11 cellular contexts compared by ENCODE assay signal in genomic region chr1:19287436-19288185, GRCh38. TPM values are rescaled to one million over a fixed set of nuclear protein-coding genes. Genes with fewer than 3 reads are reported as not detected.
DNase-seq lines count a peak whose midpoint lies in the region; ATAC-seq and TF ChIP-seq lines count a peak whose summit lies in the region.
"Had no signal": no experiment of that assay in that cellular context is flagged by ENCODE, and none has a peak within 500 bp of the region (broad histone marks: within the 10 kb centered on the region; RNA-seq: fewer than 3 reads in every experiment).

No MANE protein-coding gene starts in this region.

- DNase-seq in COLO668 (lab: John Stamatoyannopoulos, UW; ENCODE audit: unreplicated experiment) (peak; percentile 80), body of pancreas (peak; percentile 57 to 76 (median 64)), naive B cell (no peak), superior temporal gyrus (ENCODE audit: extremely low spot score) (no peak), G401 (ENCODE audit: low spot score) (no peak)
- DNase-seq: NCI-H187; stimulated activated CD4-positive, alpha-beta T cell treated with anti-CD3 and anti-CD28 coated beads, Interleukin-4, amount 100 ng/mL, for 24 hours had no signal

- peak in 1 of 3 donors; percentile 11 for TF ChIP-seq POLR2A in body of pancreas (IDR thresholded peaks at IDR 0.05)

- H3K27me3 ChIP-seq in BLaER1 (peaks cover 6% of the 10 kb centered on the region; the same call in 1 of the 2 replicates), body of pancreas (no peaks in the 10 kb centered on the region)
- H3K27me3 ChIP-seq: esophagus muscularis mucosa had no signal

- TF ChIP-seq CTCF in body of pancreas (IDR thresholded peaks at IDR 0.05) = no peak

- in situ Hi-C loops in G401 (cut with HindIII; ENCODE audit: low sequenced_read_pairs) = no loop called here

- H3K4me3 Mint-ChIP-seq in naive B cell = peak overlapping the region in 7 of 8 donors; percentile 74 to 89 (median 80)

- peaks cover 7 to 8% of the 10 kb centered on the region in 2 donors for H3K36me3 Mint-ChIP-seq in naive B cell

- H3K27ac ChIP-seq in BLaER1 = no peak overlapping the region
- peak overlapping the region; percentile 73 to 89 (median 79) for H3K27ac ChIP-seq in body of pancreas
- H3K27ac ChIP-seq: cardiac muscle cell, esophagus muscularis mucosa had no signal

- H3K4me1 ChIP-seq in BLaER1 = peaks cover 10% of the 10 kb centered on the region
- peaks cover 45% of the 10 kb centered on the region for H3K4me1 ChIP-seq in body of pancreas

- WGBS in body of pancreas, 2 donors = 19 to 38% methylated on average over 11 to 12 of the region's 13 CpGs

- no peaks in the 10 kb centered on the region for H4K20me1 ChIP-seq in BLaER1

- H3K9me3 Mint-ChIP-seq in naive B cell = peaks cover 0 to 8% (median 0%) of the 10 kb centered on the region in 7 donors

- peak overlapping the region; percentile 85 for H3K4me2 ChIP-seq in BLaER1

- H3K4me3 ChIP-seq in BLaER1 (no peak overlapping the region), body of pancreas (peak overlapping the region; percentile 16 to 38)
- H3K4me3 ChIP-seq: cardiac muscle cell had no signal

- intact Hi-C loops in body of pancreas (cut with DNase I) = no loop called here

- peak overlapping the region in 2 of 6 donors; percentile 9 to 43 for H3K27ac Mint-ChIP-seq in naive B cell

- no peak overlapping the region for H3K9ac ChIP-seq in BLaER1

- H3K36me3 ChIP-seq in BLaER1 (peaks cover 5% of the 10 kb centered on the region; the same call in 1 of the 2 replicates), body of pancreas (replicated peaks in 1 of 2; ENCODE audit: insufficient read depth in 1 of 2, low read depth in 2 of 2) (peaks cover 0 to 2% of the 10 kb centered on the region in 2 donors)
- H3K36me3 ChIP-seq: cardiac muscle cell had no signal

- H3K4me1 Mint-ChIP-seq in naive B cell = peaks cover 4 to 13% (median 10%) of the 10 kb centered on the region in 3 donors

- peak; percentile 34 for ATAC-seq in body of pancreas
- no peak for ATAC-seq in naive B cell (ENCODE audit: low read depth in 2 of 2)
- ATAC-seq in GM21381 (IDR thresholded peaks at IDR 0.05; ENCODE audit: unreplicated experiment) = no peak

- H3K9me3 ChIP-seq in BLaER1 (peaks cover 10% of the 10 kb centered on the region), body of pancreas (no peaks in the 10 kb centered on the region)

- peaks cover 8 to 23% (median 18%) of the 10 kb centered on the region in 3 donors for H3K27me3 Mint-ChIP-seq in naive B cell

RNA-seq across cellular contexts. Expression of gene AKR7A3, which starts 1.0 kb away (rescaled TPM):
- 100 to 1,000 TPM in 1 of 2 donors, 10 to 100 TPM in 1; 57.4 to 479 TPM for total RNA-seq in body of pancreas
- under 1 TPM in 1 of 6 donors, not detected in 5; 0.21 TPM for polyA plus RNA-seq in naive B cell (ENCODE audit: low read depth in 6 of 6)
- not detected in 2 replicates for total RNA-seq in G401 (2014; rRNA removed; shearing (Covaris generic))

RNA-seq across cellular contexts. Expression of gene AKR7A2, which starts 24.3 kb away (rescaled TPM):
- 10 to 100 TPM; 24.1 to 45.1 TPM for total RNA-seq in body of pancreas
- 100 to 1,000 TPM in 4 of 6 donors, 10 to 100 TPM in 2; 93.3 to 149 (median 105) TPM for polyA plus RNA-seq in naive B cell (ENCODE audit: low read depth in 6 of 6)
- total RNA-seq in G401 (2014; rRNA removed; shearing (Covaris generic)) = 140 and 142 TPM in 2 replicates

RNA-seq across cellular contexts. Expression of gene SLC66A1, which starts 24.5 kb away (rescaled TPM):
- 10 to 100 TPM in 1 of 2 donors, 1 to 10 TPM in 1; 9.6 to 23.4 TPM for total RNA-seq in body of pancreas
- polyA plus RNA-seq in naive B cell (ENCODE audit: low read depth in 6 of 6) = 1 to 10 TPM in 5 of 6 donors, not detected in 1; 5.6 to 8.8 (median 6.3) TPM
- 49.6 and 55.1 TPM in 2 replicates for total RNA-seq in G401 (2014; rRNA removed; shearing (Covaris generic))

RNA-seq across cellular contexts. Expression of gene MRTO4, which starts 36.0 kb away (rescaled TPM):
- total RNA-seq in body of pancreas = 10 to 100 TPM; 17.6 to 27.7 TPM
- polyA plus RNA-seq in naive B cell (ENCODE audit: low read depth in 6 of 6) = 10 to 100 TPM; 26.4 to 30.3 (median 27.3) TPM
- 100 and 101 TPM in 2 replicates for total RNA-seq in G401 (2014; rRNA removed; shearing (Covaris generic))

RNA-seq across cellular contexts. Expression of gene EMC1, which starts 36.3 kb away (rescaled TPM):
- 10 to 100 TPM; 15.3 to 23.7 TPM for total RNA-seq in body of pancreas
- polyA plus RNA-seq in naive B cell (ENCODE audit: low read depth in 6 of 6) = 10 to 100 TPM; 20.0 to 24.3 (median 22.1) TPM
- 63.9 and 65.0 TPM in 2 replicates for total RNA-seq in G401 (2014; rRNA removed; shearing (Covaris generic))

Comparison
In these comparisons a context has a peak if more than half of its experiments do, and no peak if none do; other contexts are left out.
1. DNase-seq: peak in COLO668 (single experiment) and body of pancreas (4 of 4); none in naive B cell (single experiment), superior temporal gyrus (single experiment) and G401 (single experiment).
2. RNA of gene AKR7A3, which starts 1.0 kb away (total RNA-seq): 57.4 to 479 TPM in body of pancreas; not detected in G401; every median in the first group is over 10 times any median in the second.